9 cellular contexts compared by ENCODE assay signal in the genomic region with DNA sequence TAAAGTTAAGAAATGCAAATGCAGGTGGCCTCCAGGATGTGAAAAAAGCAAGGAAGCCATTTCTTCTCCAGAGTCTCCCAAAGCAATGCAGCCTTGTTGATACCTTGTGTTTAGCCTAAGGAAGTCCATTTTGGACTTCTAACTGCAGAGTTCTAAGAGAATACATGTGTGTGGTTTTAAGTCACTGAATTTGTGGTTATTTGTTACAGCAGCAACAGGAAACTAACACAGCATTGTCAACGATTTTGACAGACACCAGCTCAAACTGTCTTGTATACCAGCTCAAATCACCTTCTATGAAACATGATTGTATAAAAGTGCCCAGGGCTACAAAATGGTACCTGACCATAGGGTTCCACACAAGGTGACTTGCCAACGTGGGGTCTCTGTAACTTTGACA.
"Had no signal": no experiment of that assay in that cellular context is flagged by ENCODE, and none has a peak within 500 bp of the region (broad histone marks: within the 10 kb centered on the region; RNA-seq: fewer than 3 reads in every experiment).

No MANE protein-coding gene starts in this region.

- H3K36me3 ChIP-seq: HAP-1 had no signal

- DNase-seq: HFFc6, KG1 had no signal

- H3K9me3 ChIP-seq: HAP-1 had no signal

- H3K4me3 ChIP-seq: GM23338, HAP-1, K562 had no signal

- H3K9me3 Mint-ChIP-seq: GM23338, HFFc6 had no signal

- H3K36me3 Mint-ChIP-seq: IgD-negative memory B cell had no signal

- H3K4me2 ChIP-seq: GM23338 had no signal

- H2AFZ ChIP-seq: GM23338 had no signal

- H3K4me1 ChIP-seq: HAP-1 had no signal

- H3K4me3 Mint-ChIP-seq: GM23338, HFFc6, IgD-negative memory B cell had no signal

- H3K27ac Mint-ChIP-seq: GM23338, HFFc6 had no signal

- H3K4me1 Mint-ChIP-seq: GM23338, IgD-negative memory B cell had no signal

- H3K27ac ChIP-seq: HL-60 had no signal

- ATAC-seq: GM23338, HCT116, HepG2, K562 had no signal
